Comparison of ENCODE assay signal across 12 cellular contexts in the genomic region with DNA sequence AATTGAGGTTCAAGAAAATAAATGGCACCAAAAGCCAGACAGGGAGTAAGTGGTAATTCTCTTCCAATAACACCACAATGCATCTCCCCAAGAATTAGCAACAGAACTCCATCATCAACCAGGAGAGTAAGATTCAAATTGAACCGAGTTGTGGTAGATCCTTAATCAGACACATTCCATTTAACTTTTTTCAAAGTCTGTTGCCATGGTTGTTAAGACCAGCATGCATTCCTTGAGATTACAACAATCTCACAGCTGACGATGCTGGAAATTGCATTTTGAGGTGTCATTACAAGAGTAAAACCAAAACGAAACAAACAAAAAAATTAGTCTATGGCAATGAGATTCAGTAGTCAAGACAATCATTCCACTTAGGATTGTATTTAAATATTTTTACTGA.
"Had no signal": no experiment of that assay in that cellular context is flagged by ENCODE, and none has a peak within 500 bp of the region (broad histone marks: within the 10 kb centered on the region; RNA-seq: fewer than 3 reads in every experiment).

No MANE protein-coding gene starts in this region.

- H3K27ac ChIP-seq: body of pancreas, foreskin keratinocyte, testis had no signal

- DNase-seq: activated B cell treated with CpG ODN at 0.5 μM for 24 hours; activated CD4-positive, alpha-beta T cell treated with anti-CD3 and anti-CD28 coated beads, Interleukin-2, amount 10 ng/mL, durations not matched to agents 24 days and 14 days; activated naive CD4-positive, alpha-beta T cell treated with Interleukin-2 at 50 U/mL for 16 hours; activated naive CD8-positive, alpha-beta T cell treated with anti-CD3 and anti-CD28 coated beads, Interleukin-2, amount 50 U/mL, for 24 hours; body of pancreas; dermis blood vessel endothelial cell; mammary epithelial cell; nephron progenitor cell; stimulated activated CD4-positive, alpha-beta T cell treated with anti-CD3 and anti-CD28 coated beads, Interleukin-4, amount 100 ng/mL, for 4 hours; stimulated activated naive CD8-positive, alpha-beta T cell treated with anti-CD3 and anti-CD28 coated beads, Interleukin-15, amount 100 ng/mL, for 72 hours; testis had no signal

- H3K4me1 ChIP-seq: body of pancreas, foreskin keratinocyte, testis had no signal

- H3K27me3 ChIP-seq: body of pancreas, foreskin keratinocyte, testis had no signal

- H3K9me3 ChIP-seq: body of pancreas, testis had no signal

- H3K4me3 ChIP-seq: body of pancreas, testis had no signal

- ATAC-seq: activated naive CD8-positive, alpha-beta T cell treated with anti-CD3 and anti-CD28 coated beads, Interleukin-2, amount 50 U/mL, for 24 hours; body of pancreas; foreskin keratinocyte; stimulated activated naive CD8-positive, alpha-beta T cell treated with anti-CD3 and anti-CD28 coated beads, Interleukin-15, amount 100 ng/mL, for 72 hours had no signal
